ENCODE assay signal across 26 cellular contexts in the genomic region with DNA sequence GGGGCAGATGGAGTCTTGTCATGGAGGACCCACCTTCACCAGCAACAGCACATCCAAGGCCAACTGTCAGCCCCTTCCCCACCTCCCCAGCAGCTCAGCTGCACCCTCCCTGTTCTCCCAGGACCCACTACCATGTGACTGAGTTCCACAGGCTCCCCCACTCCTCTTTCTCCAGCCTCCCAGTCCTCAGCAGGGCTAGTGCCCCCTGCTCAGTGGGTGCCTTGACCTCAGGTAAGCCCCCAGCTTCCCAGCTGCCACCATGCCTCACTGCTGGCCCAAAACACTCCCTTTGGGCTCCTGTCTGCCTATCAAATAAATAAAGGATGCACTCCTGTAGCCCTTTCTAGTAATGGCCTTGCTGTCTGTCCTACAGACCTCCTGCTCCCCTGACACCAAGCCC.
"Had no signal": no experiment of that assay in that cellular context is flagged by ENCODE, and none has a peak within 500 bp of the region (broad histone marks: within the 10 kb centered on the region; RNA-seq: fewer than 3 reads in every experiment).

No MANE protein-coding gene starts in this region.

- H3K27ac ChIP-seq: esophagus squamous epithelium, heart right ventricle, lower lobe of right lung, neutrophil, pancreas, right lobe of liver, thoracic aorta, tibial nerve, upper lobe of left lung, uterus had no signal

- H3K4me1 ChIP-seq: esophagus squamous epithelium, heart right ventricle, lower lobe of right lung, pancreas, right lobe of liver, tibial nerve, upper lobe of left lung, uterus had no signal

- H3K27me3 ChIP-seq: esophagus squamous epithelium, heart right ventricle, neutrophil, pancreas, right lobe of liver, tibial nerve, upper lobe of left lung, uterus had no signal

- DNase-seq: effector memory CD4-positive, alpha-beta T cell; erythroblast; esophagus squamous epithelium; foreskin melanocyte; glutamatergic neuron; heart right ventricle; hippocampal formation; left ventricle myocardium superior; lower lobe of right lung; natural killer cell; pancreas; right lobe of liver; small intestine; stimulated activated CD4-positive, alpha-beta T cell treated with anti-CD3 and anti-CD28 coated beads, Interleukin-15, amount 100 ng/mL, for 24 hours; stimulated activated CD4-positive, alpha-beta T cell treated with anti-CD3 and anti-CD28 coated beads, Interleukin-2, amount 100 ng/mL, for 48 hours; stimulated activated naive B cell treated with anti-CD40 and anti-IgM and Interleukin-4, amounts not matched to agents 10 μg/mL and 1 μg/mL and 100 μg/mL, for 72 hours; upper lobe of left lung; uterus had no signal

- ATAC-seq: left ventricle myocardium superior; lower lobe of right lung; pancreas; stimulated activated naive B cell treated with anti-CD40 and anti-IgM and Interleukin-4, amounts not matched to agents 10 μg/mL and 1 μg/mL and 100 μg/mL, for 72 hours had no signal

- H3K9me3 ChIP-seq: pancreas, right lobe of liver had no signal

- H3K36me3 ChIP-seq: esophagus squamous epithelium, heart right ventricle, lower lobe of right lung, neutrophil, pancreas, right lobe of liver, thoracic aorta, tibial nerve, upper lobe of left lung, uterus had no signal

- H3K27me3 Mint-ChIP-seq: dendritic cell treated with granulocyte-macrophage colony-stimulating factor and Interleukin-4, amounts not matched to agents 40 ng/mL and 50 ng/mL, for 4 days; progenitor cell of endocrine pancreas; stimulated activated naive CD8-positive, alpha-beta T cell treated with anti-CD3 and anti-CD28 coated beads, Interleukin-15, Interleukin-2, amounts not matched to agents 100 ng/mL and 50 ng/mL, for 24 hours had no signal

- FAIRE-seq: colon, islet of Langerhans, pancreas, small intestine had no signal

- H3K27ac Mint-ChIP-seq: dendritic cell treated with granulocyte-macrophage colony-stimulating factor and Interleukin-4, amounts not matched to agents 40 ng/mL and 50 ng/mL, for 4 days; natural killer cell; progenitor cell of endocrine pancreas; stimulated activated naive B cell treated with anti-CD40 and anti-IgM and Interleukin-4, amounts not matched to agents 10 μg/mL and 1 μg/mL and 100 μg/mL, for 72 hours; stimulated activated naive CD8-positive, alpha-beta T cell treated with anti-CD3 and anti-CD28 coated beads, Interleukin-15, Interleukin-2, amounts not matched to agents 100 ng/mL and 50 ng/mL, for 24 hours had no signal

- H3K4me3 ChIP-seq: esophagus squamous epithelium, heart right ventricle, lower lobe of right lung, pancreas, right lobe of liver, thoracic aorta, tibial nerve, upper lobe of left lung, uterus had no signal

- H3K4me3 Mint-ChIP-seq: dendritic cell treated with granulocyte-macrophage colony-stimulating factor and Interleukin-4, amounts not matched to agents 40 ng/mL and 50 ng/mL, for 4 days; natural killer cell; stimulated activated naive B cell treated with anti-CD40 and anti-IgM and Interleukin-4, amounts not matched to agents 10 μg/mL and 1 μg/mL and 100 μg/mL, for 72 hours; stimulated activated naive CD8-positive, alpha-beta T cell treated with anti-CD3 and anti-CD28 coated beads, Interleukin-15, Interleukin-2, amounts not matched to agents 100 ng/mL and 50 ng/mL, for 24 hours had no signal
